8 cellular contexts compared by ENCODE assay signal in the genomic region with DNA sequence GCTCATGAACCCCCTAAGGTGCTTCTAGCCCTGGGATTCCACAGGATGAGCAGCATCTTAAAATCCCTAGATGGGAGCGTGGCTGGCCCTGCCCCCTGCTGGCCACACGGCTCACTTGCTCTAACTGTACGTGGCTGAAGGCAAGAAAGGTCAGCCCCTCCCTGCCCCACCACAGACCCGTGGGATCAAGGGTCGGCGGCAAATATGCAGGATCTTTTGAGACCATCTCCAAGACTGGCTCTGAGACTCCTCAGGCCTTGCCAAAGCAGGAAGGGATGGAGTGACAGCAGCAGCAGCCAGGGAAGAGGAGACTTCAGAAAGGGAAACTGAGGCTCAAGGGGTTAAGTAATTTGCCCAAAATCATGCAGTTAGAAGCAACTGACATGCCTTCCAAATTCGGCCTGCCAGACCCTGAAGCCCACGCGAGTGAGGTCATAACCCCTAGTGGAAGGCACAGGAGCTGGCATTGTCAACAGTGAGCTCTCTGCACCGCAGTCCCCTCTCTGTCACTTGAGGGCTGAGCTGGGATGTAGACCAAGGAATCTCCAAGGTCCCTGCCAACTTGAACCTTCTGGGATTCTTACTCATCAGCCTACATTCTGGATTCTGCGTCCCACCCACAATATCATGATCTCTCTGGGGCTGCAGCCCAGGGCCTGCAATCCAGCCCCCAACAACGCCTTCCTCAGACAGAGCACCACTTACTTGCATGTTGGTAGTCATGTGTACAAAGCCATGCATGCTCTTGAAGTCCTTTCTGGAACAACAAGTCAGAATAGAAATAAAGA. TPM values are rescaled to one million over a fixed set of nuclear protein-coding genes. Genes with fewer than 3 reads are reported as not detected.
DNase-seq lines count a peak whose midpoint lies in the region; ATAC-seq and TF ChIP-seq lines count a peak whose summit lies in the region.

No MANE protein-coding gene starts in this region.

- no peak for TF ChIP-seq EP300 in upper lobe of left lung (IDR thresholded peaks at IDR 0.05)

- H3K4me1 ChIP-seq in upper lobe of left lung = peaks cover 0 to 16% (median 8%) of the 10 kb centered on the region in 4 donors

- H3K27ac ChIP-seq in upper lobe of left lung = no peak overlapping the region

- TF ChIP-seq CTCF in foreskin fibroblast (IDR thresholded peaks at IDR 0.05; ENCODE audit: low read depth, low read length) (peak; percentile 83), upper lobe of left lung (IDR thresholded peaks at IDR 0.05) (peak; percentile 84 to 91 (median 86))

- no peaks in the 10 kb centered on the region for H3K9me3 Mint-ChIP-seq in activated T-helper 17 cell treated with anti-CD3 and anti-CD28 coated beads, Interleukin-2, amount 50 U/mL, for 72 hours

- ATAC-seq in activated T-helper 17 cell treated with anti-CD3 and anti-CD28 coated beads, Interleukin-2, amount 50 U/mL, for 72 hours (replicated peaks) = peak; percentile 91
- ATAC-seq in upper lobe of left lung (ENCODE audit: low FRiP score in 2 of 2) = peak; percentile 68 to 90

- H3K4me3 ChIP-seq in foreskin fibroblast (ENCODE audit: low read depth in 1 of 2, low read length in 2 of 2) (no peak overlapping the region), upper lobe of left lung (no peak overlapping the region)

- DNase-seq in NCI-H2081 (lab: John Stamatoyannopoulos, UW) = peak; percentile 58 to 68
- DNase-seq in NCI-H2081 treated with DMSO at 0.1 percent for 48 hours (lab: John Stamatoyannopoulos, UW) = no peak
- peak; percentile 60 for DNase-seq in HT1080 (ENCODE audit: low read depth)
- DNase-seq in RKO (ENCODE audit: low spot score) = peak; percentile 64
- peak; percentile 56 to 87 for DNase-seq in foreskin fibroblast
- DNase-seq in occipital lobe (lab: John Stamatoyannopoulos, UW) = peak; percentile 14
- DNase-seq in upper lobe of left lung = peak; percentile 79 to 92

- no peak overlapping the region for H3K4me3 Mint-ChIP-seq in activated T-helper 17 cell treated with anti-CD3 and anti-CD28 coated beads, Interleukin-2, amount 50 U/mL, for 72 hours

- no peaks in the 10 kb centered on the region for H3K9me3 ChIP-seq in upper lobe of left lung

- 32 to 51% methylated on average over 6 to 12 of the region's 12 CpGs for WGBS in upper lobe of left lung, 2 donors

- H3K4me1 Mint-ChIP-seq in activated T-helper 17 cell treated with anti-CD3 and anti-CD28 coated beads, Interleukin-2, amount 50 U/mL, for 72 hours = peaks cover 5% of the 10 kb centered on the region

- peaks cover 0 to 10% (median 5%) of the 10 kb centered on the region in 4 donors for H3K36me3 ChIP-seq in upper lobe of left lung

- no peaks in the 10 kb centered on the region for H3K27me3 Mint-ChIP-seq in activated T-helper 17 cell treated with anti-CD3 and anti-CD28 coated beads, Interleukin-2, amount 50 U/mL, for 72 hours

- no peaks in the 10 kb centered on the region for H3K36me3 Mint-ChIP-seq in activated T-helper 17 cell treated with anti-CD3 and anti-CD28 coated beads, Interleukin-2, amount 50 U/mL, for 72 hours (ENCODE audit: low read depth)

- no peaks in the 10 kb centered on the region for H3K27me3 ChIP-seq in upper lobe of left lung

- peak overlapping the region; percentile 33 for H3K27ac Mint-ChIP-seq in activated T-helper 17 cell treated with anti-CD3 and anti-CD28 coated beads, Interleukin-2, amount 50 U/mL, for 72 hours

- no peak for TF ChIP-seq POLR2A in upper lobe of left lung (IDR thresholded peaks at IDR 0.05)

RNA-seq across cellular contexts. Expression of a gene that starts 31.4 kb away (rescaled TPM):
- total RNA-seq in HT1080 (2014; rRNA removed; shearing (Covaris generic)) = 3.3 and 5.1 TPM in 2 replicates
- 11.6 and 12.7 TPM in 2 replicates for polyA plus RNA-seq in HT1080 (2015; cell fraction: cytosol; rRNA removed)
- polyA plus RNA-seq in HT1080 (2015; cell fraction: nucleus; rRNA removed) = 6.8 and 7.7 TPM in 2 replicates
- total RNA-seq in activated T-helper 17 cell treated with anti-CD3 and anti-CD28 coated beads, Interleukin-2, amount 50 U/mL, for 72 hours = not detected
- total RNA-seq in occipital lobe = 1.2 TPM
- 10 to 100 TPM; 19.9 to 66.8 (median 38.7) TPM for total RNA-seq in upper lobe of left lung

RNA-seq across cellular contexts. Expression of a gene that starts 38.4 kb away (rescaled TPM):
- total RNA-seq in HT1080 (2014; rRNA removed; shearing (Covaris generic)) = 107 and 115 TPM in 2 replicates
- 54.7 and 59.2 TPM in 2 replicates for polyA plus RNA-seq in HT1080 (2015; cell fraction: cytosol; rRNA removed)
- polyA plus RNA-seq in HT1080 (2015; cell fraction: nucleus; rRNA removed) = 70.9 and 71.9 TPM in 2 replicates
- 100 to 1,000 TPM in 1 of 2 donors, 10 to 100 TPM in 1; 78.9 to 100 TPM for total RNA-seq in activated T-helper 17 cell treated with anti-CD3 and anti-CD28 coated beads, Interleukin-2, amount 50 U/mL, for 72 hours
- total RNA-seq in occipital lobe = 33.5 TPM
- total RNA-seq in upper lobe of left lung = 100 to 1,000 TPM in 2 of 6 donors, 10 to 100 TPM in 4; 55.1 to 145 (median 65.5) TPM
